8 cellular contexts compared by ENCODE assay signal in the genomic region with DNA sequence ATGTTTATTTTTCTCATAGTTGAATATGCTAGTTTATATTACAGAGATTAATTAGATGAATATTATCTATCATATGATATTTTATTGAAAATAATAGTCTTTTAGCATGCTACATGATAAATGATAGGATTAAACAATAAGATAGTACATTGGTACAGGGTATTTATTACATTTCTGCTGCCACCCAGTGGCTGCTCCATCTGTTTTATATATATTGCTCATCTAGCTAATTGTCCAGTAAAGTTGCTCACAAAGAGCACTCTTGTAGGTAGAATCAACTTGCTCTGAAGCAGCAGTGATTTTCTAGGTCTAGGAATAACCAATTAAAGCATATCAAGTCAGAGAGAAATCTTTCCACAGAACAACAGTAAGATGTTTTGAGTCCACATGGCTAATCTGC.
DNase-seq lines count a peak whose midpoint lies in the region; ATAC-seq, FAIRE-seq and TF ChIP-seq lines count a peak whose summit lies in the region.

No MANE protein-coding gene starts in this region.

- no peaks in the 10 kb centered on the region for H3K36me3 ChIP-seq in breast epithelium
- no peaks in the 10 kb centered on the region for H3K36me3 ChIP-seq in OCI-LY7 (ENCODE audit: insufficient read depth, low read length)
- H3K36me3 ChIP-seq in left lung = no peaks in the 10 kb centered on the region

- no TSS peak for BruUV-seq in MCF 10A (replicated peaks; lab: Mats Ljungman, UMichigan)
- no TSS peak for BruUV-seq in OCI-LY7 (replicated peaks; lab: Mats Ljungman, UMichigan)

- intact Hi-C loops in MCF 10A (cut with micrococcal nuclease) (loop anchor here (1.0 to 5.0 kb wide), 2 partner anchors 359 to 529 kb away; no protein-coding TSS in a partner anchor), breast epithelium (cut with DNase I; ENCODE audit: low total_unique reads) (no loop called here), OCI-LY7 (cut with micrococcal nuclease; ENCODE audit: unreplicated experiment) (loop anchor here (10.0 kb wide), 1 partner anchor 357 kb away; no protein-coding TSS in a partner anchor), left lung (cut with DNase I) (no loop called here)

- no peak overlapping the region for H3K4me3 Mint-ChIP-seq in MCF 10A (ENCODE audit: unreplicated experiment)

- H3K4me1 ChIP-seq in breast epithelium (no peaks in the 10 kb centered on the region), OCI-LY7 (ENCODE audit: insufficient read depth, low read length, poor library complexity, severe bottlenecking) (no peaks in the 10 kb centered on the region), left lung (no peaks in the 10 kb centered on the region)

- H3K27ac ChIP-seq in breast epithelium (no peak overlapping the region), OCI-LY7 (ENCODE audit: low read depth, low read length, poor library complexity, severe bottlenecking) (no peak overlapping the region), left lung (no peak overlapping the region)

- no peaks in the 10 kb centered on the region for H3K9me3 Mint-ChIP-seq in MCF 10A (ENCODE audit: unreplicated experiment)

- CTCF ChIA-PET in MCF 10A (lab: Yijun Ruan, JAX) (interaction anchor here (0.6 to 3.6 kb wide), 10 partner anchors 8 to 548 kb away, joined by 3 to 19 read pairs (median 4); no protein-coding TSS in a partner anchor), OCI-LY7 (lab: Charles Lee; ENCODE audit: unreplicated experiment) (no interaction called here)

- no peaks in the 10 kb centered on the region for H3K4me1 Mint-ChIP-seq in MCF 10A (ENCODE audit: insufficient read depth, unreplicated experiment)

- no peaks in the 10 kb centered on the region for H3K9me2 ChIP-seq in OCI-LY7 (ENCODE audit: insufficient read depth, low read length)

- H3K4me3 ChIP-seq in breast epithelium (no peak overlapping the region), OCI-LY7 (ENCODE audit: low read depth, low read length, poor library complexity, severe bottlenecking) (no peak overlapping the region), fibroblast of villous mesenchyme (ENCODE audit: low read depth, low read length) (no peak overlapping the region), left lung (no peak overlapping the region)

- H2AFZ ChIP-seq in OCI-LY7 (ENCODE audit: low read length) = no peak overlapping the region

- ATAC-seq in left lung = no peak
- no peak for ATAC-seq in activated CD4-positive, CD25-positive, alpha-beta regulatory T cell treated with anti-CD3 and anti-CD28 coated beads, Interleukin-2, amount 50 U/mL, for 24 hours

- H3K27me3 ChIP-seq in breast epithelium (no peaks in the 10 kb centered on the region), left lung (no peaks in the 10 kb centered on the region)

- no peaks in the 10 kb centered on the region for H3K79me2 ChIP-seq in OCI-LY7 (ENCODE audit: insufficient read depth, low read depth, low read length)

- FAIRE-seq in urothelium cell line (lab: Jason Lieb, UNC) = no peak

- H4K20me1 ChIP-seq in OCI-LY7 (ENCODE audit: insufficient read depth, low read length) = no peaks in the 10 kb centered on the region

- no peak overlapping the region for H3K4me2 ChIP-seq in OCI-LY7 (ENCODE audit: low read length)

- DNase-seq in MCF 10A (ENCODE audit: unreplicated experiment) (peak; percentile 22), breast epithelium (ENCODE audit: low spot score in 2 of 2) (no peak), OCI-LY7 (ENCODE audit: low spot score) (peak; percentile 58), fibroblast of villous mesenchyme (ENCODE audit: low read depth) (peak; percentile 44), urothelium cell line (ENCODE audit: low spot score) (peak; percentile 10), left lung (no peak)
- DNase-seq in stimulated activated CD4-positive, alpha-beta T cell treated with anti-CD3 and anti-CD28 coated beads, Interleukin-1b, Interleukin-23, amount 100 ng/mL, for 48 hours = no peak

- H3K27me3 Mint-ChIP-seq in MCF 10A (ENCODE audit: insufficient read depth, unreplicated experiment) = no peaks in the 10 kb centered on the region

- POLR2A ChIA-PET in MCF 10A (lab: Yijun Ruan, JAX) (no interaction called here), OCI-LY7 (lab: Charles Lee) (no interaction called here)

- no peaks in the 10 kb centered on the region for H3K36me3 Mint-ChIP-seq in MCF 10A (ENCODE audit: insufficient read depth, unreplicated experiment)

- TF ChIP-seq CTCF in MCF 10A (IDR thresholded peaks at IDR 0.05; ENCODE audit: unreplicated experiment) = peak; percentile 30
- TF ChIP-seq CTCF in breast epithelium (IDR thresholded peaks at IDR 0.05) = no peak
- TF ChIP-seq CTCF in OCI-LY7 (conservative IDR thresholded peaks at IDR 0.05; ENCODE audit: low read length) = peak; percentile 66
- peak; percentile 42 for TF ChIP-seq CTCF in fibroblast of villous mesenchyme (IDR thresholded peaks at IDR 0.05; ENCODE audit: insufficient read depth, low read depth, low read length)
- TF ChIP-seq CTCF in left lung (IDR thresholded peaks at IDR 0.05) = peak in 1 of 2 donors; percentile 27

- TF ChIP-seq POLR2A in breast epithelium (IDR thresholded peaks at IDR 0.05) = no peak

- H3K9me3 ChIP-seq in breast epithelium = no peaks in the 10 kb centered on the region
- H3K9me3 ChIP-seq in OCI-LY7 (ENCODE audit: low read length) = no peaks in the 10 kb centered on the region
- H3K9me3 ChIP-seq in left lung = no peaks in the 10 kb centered on the region

- H3K27ac Mint-ChIP-seq in MCF 10A (ENCODE audit: low read depth, unreplicated experiment) = no peak overlapping the region

Comparison
In these comparisons a context has a peak if more than half of its experiments do, and no peak if none do; other contexts are left out.
1. DNase-seq: peak in MCF 10A (single experiment), OCI-LY7 (single experiment), fibroblast of villous mesenchyme (single experiment) and urothelium cell line (single experiment); none in breast epithelium (0 of 2), left lung (0 of 2) and stimulated activated CD4-positive, alpha-beta T cell treated with anti-CD3 and anti-CD28 coated beads, Interleukin-1b, Interleukin-23, amount 100 ng/mL, for 48 hours (single experiment).
2. CTCF ChIP-seq: peak in MCF 10A (single experiment), OCI-LY7 (single experiment) and fibroblast of villous mesenchyme (single experiment); none in breast epithelium (0 of 3).
3. intact Hi-C loops: an anchor here in MCF 10A (1.0 to 5.0 kb wide) and OCI-LY7 (10.0 kb wide); none called in breast epithelium and left lung.